In the genomic region with DNA sequence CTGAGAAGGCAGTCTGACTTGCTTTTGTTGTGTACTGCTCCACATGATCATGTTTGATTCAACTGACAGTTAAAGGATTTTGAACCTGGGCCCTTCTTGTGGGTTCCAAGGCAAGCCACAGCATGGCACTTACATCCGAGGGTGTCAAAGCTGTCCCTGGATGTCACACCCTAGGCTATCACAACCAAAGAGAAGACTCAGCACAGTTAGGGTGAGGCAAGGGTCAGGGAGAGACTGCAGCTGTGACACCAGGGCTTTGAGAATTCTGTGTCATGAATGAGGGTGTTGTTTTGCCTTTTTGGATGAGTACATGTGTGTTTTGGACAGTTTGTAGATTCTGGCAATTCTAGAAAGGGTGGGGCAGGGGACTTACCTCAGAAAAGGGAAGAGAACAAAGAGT, we compare ENCODE assay signal across 14 cellular contexts. TPM values are rescaled to one million over a fixed set of nuclear protein-coding genes. Genes with fewer than 3 reads are reported as not detected.
DNase-seq lines count a peak whose midpoint lies in the region; ATAC-seq lines count a peak whose summit lies in the region.
"Had no signal": no experiment of that assay in that cellular context is flagged by ENCODE, and none has a peak within 500 bp of the region (broad histone marks: within the 10 kb centered on the region; RNA-seq: fewer than 3 reads in every experiment).

No MANE protein-coding gene starts in this region.

- no peaks in the 10 kb centered on the region for H3K9me3 ChIP-seq in T-helper 17 cell (ENCODE audit: control insufficient read depth, low read length, poor library complexity, severe bottlenecking)
- H3K9me3 ChIP-seq: colonic mucosa, uterus had no signal

- H3K4me3 Mint-ChIP-seq in activated T-cell treated with anti-CD3 and anti-CD28 coated beads, Interleukin-2, amount 50 U/mL, for 72 hours, result peak overlapping the region; percentile 1 to 45
- no peak overlapping the region for H3K4me3 Mint-ChIP-seq in T-helper 17 cell
- no peak overlapping the region for H3K4me3 Mint-ChIP-seq in effector memory CD8-positive, alpha-beta T cell
- no peak overlapping the region for H3K4me3 Mint-ChIP-seq in stimulated activated effector memory CD8-positive, alpha-beta T cell treated with anti-CD3 and anti-CD28 coated beads, Interleukin-12 subunit alpha, Interleukin-12 subunit beta, amount 100 ng/mL, for 72 hours
- H3K4me3 Mint-ChIP-seq: nephron had no signal

- H3K36me3 Mint-ChIP-seq in activated T-cell treated with anti-CD3 and anti-CD28 coated beads, Interleukin-2, amount 50 U/mL, for 72 hours (ENCODE audit: insufficient read depth in 2 of 2), result peaks cover 1 to 3% of the 10 kb centered on the region in 2 donors
- H3K36me3 Mint-ChIP-seq in T-helper 17 cell (ENCODE audit: low read depth), result peaks cover 7% of the 10 kb centered on the region
- H3K36me3 Mint-ChIP-seq in effector memory CD8-positive, alpha-beta T cell (ENCODE audit: insufficient read depth), result no peaks in the 10 kb centered on the region
- peaks cover 4% of the 10 kb centered on the region for H3K36me3 Mint-ChIP-seq in stimulated activated effector memory CD8-positive, alpha-beta T cell treated with anti-CD3 and anti-CD28 coated beads, Interleukin-12 subunit alpha, Interleukin-12 subunit beta, amount 100 ng/mL, for 72 hours

- peaks cover 31% of the 10 kb centered on the region for H3K4me1 Mint-ChIP-seq in activated T-cell treated with anti-CD3 and anti-CD28 coated beads, Interleukin-2, amount 50 U/mL, for 72 hours (ENCODE audit: low read depth)
- peaks cover 18% of the 10 kb centered on the region for H3K4me1 Mint-ChIP-seq in T-helper 17 cell
- H3K4me1 Mint-ChIP-seq in effector memory CD8-positive, alpha-beta T cell (ENCODE audit: low read depth in 2 of 2), result peaks cover 10 to 13% of the 10 kb centered on the region in 2 donors
- peaks cover 19% of the 10 kb centered on the region for H3K4me1 Mint-ChIP-seq in stimulated activated effector memory CD8-positive, alpha-beta T cell treated with anti-CD3 and anti-CD28 coated beads, Interleukin-12 subunit alpha, Interleukin-12 subunit beta, amount 100 ng/mL, for 72 hours

- H3K27ac Mint-ChIP-seq in activated T-cell treated with anti-CD3 and anti-CD28 coated beads, Interleukin-2, amount 50 U/mL, for 72 hours, result no peak overlapping the region
- no peak overlapping the region for H3K27ac Mint-ChIP-seq in T-helper 17 cell
- H3K27ac Mint-ChIP-seq in effector memory CD8-positive, alpha-beta T cell, result peak overlapping the region; percentile 41 to 81
- H3K27ac Mint-ChIP-seq in stimulated activated effector memory CD8-positive, alpha-beta T cell treated with anti-CD3 and anti-CD28 coated beads, Interleukin-12 subunit alpha, Interleukin-12 subunit beta, amount 100 ng/mL, for 72 hours, result no peak overlapping the region
- H3K27ac Mint-ChIP-seq: nephron had no signal

- peak; percentile 57 to 72 for ATAC-seq in activated T-cell treated with anti-CD3 and anti-CD28 coated beads, Interleukin-2, amount 50 U/mL, for 72 hours (replicated peaks in 1 of 2)
- ATAC-seq in T-helper 17 cell (peak; percentile 41), HG03097 (IDR thresholded peaks at IDR 0.05; ENCODE audit: low FRiP score, unreplicated experiment) (no peak), GM18907 (IDR thresholded peaks at IDR 0.05; ENCODE audit: unreplicated experiment) (no peak)
- peak; percentile 91 for ATAC-seq in effector memory CD8-positive, alpha-beta T cell (replicated peaks)
- peak; percentile 78 for ATAC-seq in stimulated activated effector memory CD8-positive, alpha-beta T cell treated with anti-CD3 and anti-CD28 coated beads, Interleukin-12 subunit alpha, Interleukin-12 subunit beta, amount 100 ng/mL, for 72 hours
- ATAC-seq: Panc1 had no signal

- no peaks in the 10 kb centered on the region for H3K27me3 Mint-ChIP-seq in activated T-cell treated with anti-CD3 and anti-CD28 coated beads, Interleukin-2, amount 50 U/mL, for 72 hours (ENCODE audit: low read depth)
- peaks cover 9% of the 10 kb centered on the region for H3K27me3 Mint-ChIP-seq in T-helper 17 cell
- peaks cover 9 to 24% of the 10 kb centered on the region in 2 donors for H3K27me3 Mint-ChIP-seq in effector memory CD8-positive, alpha-beta T cell

- H3K9me3 Mint-ChIP-seq in activated T-cell treated with anti-CD3 and anti-CD28 coated beads, Interleukin-2, amount 50 U/mL, for 72 hours, result peaks cover 0 to 1% of the 10 kb centered on the region in 2 donors
- no peaks in the 10 kb centered on the region for H3K9me3 Mint-ChIP-seq in effector memory CD8-positive, alpha-beta T cell
- H3K9me3 Mint-ChIP-seq in stimulated activated effector memory CD8-positive, alpha-beta T cell treated with anti-CD3 and anti-CD28 coated beads, Interleukin-12 subunit alpha, Interleukin-12 subunit beta, amount 100 ng/mL, for 72 hours, result no peaks in the 10 kb centered on the region

- peak; percentile 4 to 6 for DNase-seq in activated T-cell treated with anti-CD3 and anti-CD28 coated beads, Interleukin-2, amount 50 U/mL, for 72 hours
- no peak for DNase-seq in activated T-cell treated with anti-CD3 and anti-CD28 coated beads, Interleukin-2, amount 50 U/mL, for 1 hour
- DNase-seq in T-helper 17 cell, result no peak
- peak in 1 of 3 experiments; percentile 2 for DNase-seq in effector memory CD8-positive, alpha-beta T cell
- no peak for DNase-seq in stimulated activated effector memory CD8-positive, alpha-beta T cell treated with anti-CD3 and anti-CD28 coated beads, Interleukin-12 subunit alpha, Interleukin-12 subunit beta, amount 100 ng/mL, for 72 hours (ENCODE audit: low spot score in 2 of 2)
- DNase-seq in DMS53 (lab: John Stamatoyannopoulos, UW), result no peak
- DNase-seq: colonic mucosa, foreskin fibroblast, NCI-H2107, uterus had no signal

RNA-seq across cellular contexts. Expression of gene ZNF326, which starts 37.8 kb away (rescaled TPM):
- 10 to 100 TPM; 16.4 to 20.3 TPM for total RNA-seq in activated T-cell treated with anti-CD3 and anti-CD28 coated beads, Interleukin-2, amount 50 U/mL, for 72 hours
- 10 to 100 TPM; 35.5 to 46.2 TPM for total RNA-seq in T-helper 17 cell

Comparison
In these comparisons a context has a peak if more than half of its experiments do, and no peak if none do; other contexts are left out.
1. DNase-seq: peak in activated T-cell treated with anti-CD3 and anti-CD28 coated beads, Interleukin-2, amount 50 U/mL, for 72 hours (2 of 2); none in activated T-cell treated with anti-CD3 and anti-CD28 coated beads, Interleukin-2, amount 50 U/mL, for 1 hour (single experiment), T-helper 17 cell (0 of 3), stimulated activated effector memory CD8-positive, alpha-beta T cell treated with anti-CD3 and anti-CD28 coated beads, Interleukin-12 subunit alpha, Interleukin-12 subunit beta, amount 100 ng/mL, for 72 hours (0 of 2) and DMS53 (single experiment).
2. ATAC-seq: peak in activated T-cell treated with anti-CD3 and anti-CD28 coated beads, Interleukin-2, amount 50 U/mL, for 72 hours (2 of 2), T-helper 17 cell (single experiment), effector memory CD8-positive, alpha-beta T cell (single experiment) and stimulated activated effector memory CD8-positive, alpha-beta T cell treated with anti-CD3 and anti-CD28 coated beads, Interleukin-12 subunit alpha, Interleukin-12 subunit beta, amount 100 ng/mL, for 72 hours (single experiment); none in HG03097 (single experiment) and GM18907 (single experiment).
3. H3K27ac Mint-ChIP-seq: peak in effector memory CD8-positive, alpha-beta T cell (2 of 2); none in activated T-cell treated with anti-CD3 and anti-CD28 coated beads, Interleukin-2, amount 50 U/mL, for 72 hours (single experiment), T-helper 17 cell (single experiment) and stimulated activated effector memory CD8-positive, alpha-beta T cell treated with anti-CD3 and anti-CD28 coated beads, Interleukin-12 subunit alpha, Interleukin-12 subunit beta, amount 100 ng/mL, for 72 hours (single experiment).
4. H3K4me3 Mint-ChIP-seq: peak in activated T-cell treated with anti-CD3 and anti-CD28 coated beads, Interleukin-2, amount 50 U/mL, for 72 hours (2 of 2); none in T-helper 17 cell (single experiment), effector memory CD8-positive, alpha-beta T cell (0 of 2) and stimulated activated effector memory CD8-positive, alpha-beta T cell treated with anti-CD3 and anti-CD28 coated beads, Interleukin-12 subunit alpha, Interleukin-12 subunit beta, amount 100 ng/mL, for 72 hours (single experiment).